11 cellular contexts compared by ENCODE assay signal in genomic region chr19:55644842-55645511, GRCh38. TPM values are rescaled to one million over a fixed set of nuclear protein-coding genes. Genes with fewer than 3 reads are reported as not detected.
DNase-seq lines count a peak whose midpoint lies in the region; ATAC-seq and TF ChIP-seq lines count a peak whose summit lies in the region.
"Had no signal": no experiment of that assay in that cellular context is flagged by ENCODE, and none has a peak within 500 bp of the region (broad histone marks: within the 10 kb centered on the region; RNA-seq: fewer than 3 reads in every experiment).

No MANE protein-coding gene starts in this region.

- no peak for ATAC-seq in CD4-positive, alpha-beta T cell (ENCODE audit: poor library complexity)
- ATAC-seq: activated CD4-positive, CD25-positive, alpha-beta regulatory T cell treated with anti-CD3 and anti-CD28 coated beads, Interleukin-2, amount 50 U/mL, for 24 hours had no signal

- peak overlapping the region; percentile 91 for H3K4me3 ChIP-seq in HUES6 (ENCODE audit: low read depth, low read length)
- H3K4me3 ChIP-seq in adipocyte (ENCODE audit: low read length), result peak overlapping the region; percentile 92
- no peak overlapping the region for H3K4me3 ChIP-seq in testis

- intact Hi-C loops in CD4-positive, alpha-beta T cell (cut with DNase I, micrococcal nuclease), result loop anchor here (5.0 kb wide), 3 partner anchors 37 to 258 kb away; partner anchors contain the start of genes FIZ1 (in 1 of the 2) and RPL28 (in 1 of the 2)
- intact Hi-C loops in testis (cut with DNase I; ENCODE audit: low total_unique reads), result no loop called here

- TF ChIP-seq CTCF in CD4-positive, alpha-beta T cell (IDR thresholded peaks at IDR 0.05), result no peak
- TF ChIP-seq CTCF in mesothelial cell of epicardium (IDR thresholded peaks at IDR 0.05; ENCODE audit: unreplicated experiment), result no peak
- TF ChIP-seq CTCF in testis (IDR thresholded peaks at IDR 0.05), result no peak
- TF ChIP-seq CTCF in GM10248 (IDR thresholded peaks at IDR 0.05; ENCODE audit: control extremely low read depth, extremely low read depth, low read depth, missing control alignments), result no peak

- peaks cover 18% of the 10 kb centered on the region for H3K4me1 ChIP-seq in HUES6 (ENCODE audit: control insufficient read depth, insufficient read depth, low read length)
- H3K4me1 ChIP-seq in adipocyte (ENCODE audit: control insufficient read depth, insufficient read depth, low read length), result peaks cover 48% of the 10 kb centered on the region
- peaks cover 31% of the 10 kb centered on the region for H3K4me1 ChIP-seq in testis

- CTCF ChIA-PET in CD4-positive, alpha-beta T cell (lab: Charles Lee), result no interaction called here
- CTCF ChIA-PET in GM10248 (lab: Yijun Ruan, JAX), result interaction anchor here (1.2 to 7.2 kb wide), 3 partner anchors 10 to 141 kb away, joined by 3 to 84 read pairs (median 31); partner anchors contain the start of gene U2AF2

- H3K27me3 ChIP-seq in CD4-positive, alpha-beta T cell (ENCODE audit: control insufficient read depth, insufficient read depth, low read length), result no peaks in the 10 kb centered on the region
- H3K27me3 ChIP-seq in HUES6 (ENCODE audit: control insufficient read depth, insufficient read depth, low read length) (no peaks in the 10 kb centered on the region), adipocyte (replicated peaks; ENCODE audit: control insufficient read depth, insufficient read depth, low read length) (no peaks in the 10 kb centered on the region), testis (no peaks in the 10 kb centered on the region)

- 78 to 86% methylated on average over 7 to 28 of the region's 28 CpGs for WGBS in testis, 2 donors

- no peaks in the 10 kb centered on the region for H3K9me3 Mint-ChIP-seq in CD4-positive, alpha-beta T cell
- H3K9me3 Mint-ChIP-seq in mesothelial cell of epicardium, result no peaks in the 10 kb centered on the region

- peaks cover 16% of the 10 kb centered on the region for H3K36me3 Mint-ChIP-seq in CD4-positive, alpha-beta T cell (ENCODE audit: low read depth)
- peaks cover under 1% of the 10 kb centered on the region for H3K36me3 Mint-ChIP-seq in mesothelial cell of epicardium

- peaks cover 53% of the 10 kb centered on the region for H3K4me1 Mint-ChIP-seq in CD4-positive, alpha-beta T cell (ENCODE audit: low read depth)
- H3K4me1 Mint-ChIP-seq in mesothelial cell of epicardium, result peaks cover 50% of the 10 kb centered on the region

- no peaks in the 10 kb centered on the region for H3K9me3 ChIP-seq in CD4-positive, alpha-beta T cell (ENCODE audit: control insufficient read depth, low read length)
- H3K9me3 ChIP-seq in HUES6 (ENCODE audit: control insufficient read depth, insufficient read depth, low read depth, low read length) (no peaks in the 10 kb centered on the region), adipocyte (ENCODE audit: control insufficient read depth, low read length) (no peaks in the 10 kb centered on the region), testis (no peaks in the 10 kb centered on the region)

- H3K27ac Mint-ChIP-seq in CD4-positive, alpha-beta T cell, result peak overlapping the region; percentile 36
- H3K27ac Mint-ChIP-seq in mesothelial cell of epicardium, result peak overlapping the region; percentile 96

- no peak for DNase-seq in CD4-positive, alpha-beta T cell
- no peak for DNase-seq in adipocyte (ENCODE audit: low read depth)
- DNase-seq in mesothelial cell of epicardium (ENCODE audit: low spot score in 2 of 2, unreplicated experiment in 2 of 2), result no peak
- DNase-seq in testis, result no peak
- no peak for DNase-seq in SW480 (ENCODE audit: low spot score)
- DNase-seq in stimulated activated CD4-positive, alpha-beta T cell treated with anti-CD3 and anti-CD28 coated beads, Interleukin-2, amount 100 ng/mL, for 48 hours, result no peak
- no peak for DNase-seq in GM10248 (ENCODE audit: extremely low spot score)
- DNase-seq: effector CD4-positive, alpha-beta T cell; NCI-H187 treated with DMSO at 0.1 percent for 48 hours had no signal

- H3K9ac ChIP-seq in HUES6 (ENCODE audit: low read length), result peak overlapping the region; percentile 92
- peak overlapping the region; percentile 91 for H3K9ac ChIP-seq in adipocyte (ENCODE audit: low read length)

- H3K27me3 Mint-ChIP-seq in CD4-positive, alpha-beta T cell, result no peaks in the 10 kb centered on the region
- no peaks in the 10 kb centered on the region for H3K27me3 Mint-ChIP-seq in mesothelial cell of epicardium (ENCODE audit: low read depth)

- no peak for TF ChIP-seq POLR2A in testis (IDR thresholded peaks at IDR 0.05)

- POLR2A ChIA-PET in CD4-positive, alpha-beta T cell (lab: Charles Lee), result interaction anchor here (0.6 to 3.0 kb wide), 3 partner anchors 9 to 1486 kb away, joined by 4 to 24 read pairs (median 10); partner anchors contain the start of genes U2AF2 and ZNF784
- POLR2A ChIA-PET in GM10248 (lab: Yijun Ruan, JAX), result no interaction called here

- H3K36me3 ChIP-seq in HUES6 (ENCODE audit: control insufficient read depth, insufficient read depth, low read length), result peaks cover 16% of the 10 kb centered on the region
- peaks cover 13% of the 10 kb centered on the region for H3K36me3 ChIP-seq in adipocyte (ENCODE audit: control insufficient read depth, insufficient read depth, low read length, severe bottlenecking)
- H3K36me3 ChIP-seq in testis (ENCODE audit: low read depth, missing control alignments), result no peaks in the 10 kb centered on the region

- H3K27ac ChIP-seq in CD4-positive, alpha-beta T cell (ENCODE audit: low read depth, low read length), result no peak overlapping the region
- H3K27ac ChIP-seq in HUES6 (ENCODE audit: low read depth, low read length), result no peak overlapping the region
- H3K27ac ChIP-seq in testis, result no peak overlapping the region

- H3K4me3 Mint-ChIP-seq in CD4-positive, alpha-beta T cell, result peak overlapping the region; percentile 89
- H3K4me3 Mint-ChIP-seq in mesothelial cell of epicardium, result peak overlapping the region; percentile 93

RNA-seq across cellular contexts. Expression of gene ZNF581, which starts 1.5 kb away (rescaled TPM):
- total RNA-seq in CD4-positive, alpha-beta T cell, result 10 to 100 TPM; 23.1 to 24.7 TPM
- total RNA-seq in mesothelial cell of epicardium (42.6 to 47.0 TPM (median 46.9 TPM) in 3 replicates), testis (10 to 100 TPM; 17.3 to 31.2 TPM)
- 18.4 TPM for polyA plus RNA-seq in testis (ENCODE audit: insufficient read depth, low read depth, low replicate concordance)

RNA-seq across cellular contexts. Expression of gene CCDC106, which starts 3.0 kb away (rescaled TPM):
- 1 to 10 TPM; 1.7 to 1.8 TPM for total RNA-seq in CD4-positive, alpha-beta T cell
- 20.8 to 24.0 TPM (median 23.6 TPM) in 3 replicates for total RNA-seq in mesothelial cell of epicardium
- 10 to 100 TPM; 57.0 to 84.9 TPM for total RNA-seq in testis
- 34.5 TPM for polyA plus RNA-seq in testis (ENCODE audit: insufficient read depth, low read depth, low replicate concordance)

RNA-seq across cellular contexts. Expression of gene ZNF580, which starts 4.2 kb away (rescaled TPM):
- 10 to 100 TPM; 45.2 to 46.6 TPM for total RNA-seq in CD4-positive, alpha-beta T cell
- 49.6 to 53.9 TPM (median 50.9 TPM) in 3 replicates for total RNA-seq in mesothelial cell of epicardium
- 10 to 100 TPM; 37.6 to 38.0 TPM for total RNA-seq in testis
- 21.7 TPM for polyA plus RNA-seq in testis (ENCODE audit: insufficient read depth, low read depth, low replicate concordance)

RNA-seq across cellular contexts. Expression of gene U2AF2, which starts 9.9 kb away (rescaled TPM):
- 100 to 1,000 TPM; 209 to 212 TPM for total RNA-seq in CD4-positive, alpha-beta T cell
- 226 to 245 TPM (median 230 TPM) in 3 replicates for total RNA-seq in mesothelial cell of epicardium
- total RNA-seq in testis, result 100 to 1,000 TPM; 264 to 281 TPM
- polyA plus RNA-seq in testis (ENCODE audit: insufficient read depth, low read depth, low replicate concordance), result 163 TPM

RNA-seq across cellular contexts. Expression of gene ZNF784, which starts 20.6 kb away (rescaled TPM):
- 10 to 100 TPM; 11.2 to 11.8 TPM for total RNA-seq in CD4-positive, alpha-beta T cell
- total RNA-seq in mesothelial cell of epicardium (12.8 to 13.7 TPM (median 12.9 TPM) in 3 replicates), testis (10 to 100 TPM; 10.3 to 13.0 TPM)
- polyA plus RNA-seq in testis (ENCODE audit: insufficient read depth, low read depth, low replicate concordance), result 6.6 TPM

Comparison
In these comparisons a context has a peak if more than half of its experiments do, and no peak if none do; other contexts are left out.
1. H3K4me3 ChIP-seq: peak in HUES6 (single experiment) and adipocyte (single experiment); none in testis (0 of 2).